11 cellular contexts compared by ENCODE assay signal in the genomic region with DNA sequence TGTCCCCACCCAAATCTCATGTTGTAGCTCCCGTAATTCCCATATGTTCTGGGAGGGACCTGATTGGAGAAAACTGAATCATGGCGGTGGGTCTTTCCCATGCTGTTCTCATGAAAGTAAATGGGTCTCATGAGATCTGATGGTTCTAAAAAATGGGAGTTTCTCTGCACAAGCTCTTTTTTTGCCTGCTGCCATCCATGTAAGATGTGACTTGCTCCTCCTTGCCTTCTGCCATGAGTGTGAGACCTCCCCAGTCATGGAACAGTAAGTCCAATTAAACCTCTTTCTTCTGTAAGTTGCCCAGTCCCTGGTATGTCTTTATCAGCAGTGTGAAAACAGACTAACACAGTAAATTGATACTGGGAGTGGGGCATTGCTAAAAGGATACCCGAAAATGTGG.
"Had no signal": no experiment of that assay in that cellular context is flagged by ENCODE, and none has a peak within 500 bp of the region (broad histone marks: within the 10 kb centered on the region; RNA-seq: fewer than 3 reads in every experiment).

No MANE protein-coding gene starts in this region.

- H3K36me3 ChIP-seq: HAP-1 had no signal

- H3K9ac ChIP-seq: GM23248 had no signal

- H2AFZ ChIP-seq: GM23248, GM23338 had no signal

- ATAC-seq: GM23338, HCT116 had no signal

- DNase-seq: GM23248, GOT3, H7, H9, HCEC 1CT, HFFc6 had no signal

- FAIRE-seq: H1, H54 had no signal

- H3K4me2 ChIP-seq: GM23338 had no signal

- H3K4me3 ChIP-seq: GM23248, GM23338, HAP-1 had no signal

- H3K27ac ChIP-seq: GM23248 had no signal
